Comparison of ENCODE assay signal across 8 cellular contexts in the genomic region with DNA sequence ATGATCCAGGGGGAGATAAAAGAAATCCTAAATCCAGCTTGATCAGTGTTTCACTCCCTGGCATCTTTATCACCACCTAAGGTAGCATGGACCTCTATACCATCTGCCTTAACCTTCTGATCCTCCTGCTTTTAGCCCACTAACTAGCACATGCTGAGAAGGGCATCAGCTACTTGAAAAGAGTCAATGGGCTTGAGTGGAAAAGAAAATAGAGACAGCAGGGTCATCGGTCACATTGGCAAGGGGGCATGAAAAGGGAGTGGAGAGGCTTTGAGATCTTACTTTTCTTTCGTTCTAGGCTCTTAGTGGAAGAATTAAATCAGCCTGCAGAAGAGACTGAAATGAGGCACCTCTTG. TPM values are rescaled to one million over a fixed set of nuclear protein-coding genes. Genes with fewer than 3 reads are reported as not detected.
DNase-seq lines count a peak whose midpoint lies in the region; ATAC-seq, FAIRE-seq and TF ChIP-seq lines count a peak whose summit lies in the region.

No MANE protein-coding gene starts in this region.

- H4K20me1 ChIP-seq in Karpas-422 (ENCODE audit: insufficient read depth, low read depth, low read length) (no peaks in the 10 kb centered on the region), neural cell (ENCODE audit: insufficient read depth) (no peaks in the 10 kb centered on the region)

- TF ChIP-seq CTCF in C4-2B (conservative IDR thresholded peaks at IDR 0.05) (no peak), dorsolateral prefrontal cortex (IDR thresholded peaks at IDR 0.05 in 54 of 56, conservative IDR thresholded peaks at IDR 0.05 in 2 of 56; ENCODE audit: low read depth in 1 of 56, partially characterized antibody in 56 of 56) (no peak), neural cell (IDR thresholded peaks at IDR 0.05; ENCODE audit: poor library complexity, severe bottlenecking) (no peak)

- intact Hi-C loops in dorsolateral prefrontal cortex (cut with DNase I) = loop anchor here (1.0 to 5.0 kb wide), 5 partner anchors 52 to 216 kb away; a partner anchor contains a TSS

- H3F3A ChIP-seq in neural cell (ENCODE audit: insufficient read depth, low read length, poor library complexity, severe bottlenecking) = no peaks in the 10 kb centered on the region

- no peak for TF ChIP-seq EP300 in neural cell (conservative IDR thresholded peaks at IDR 0.05; ENCODE audit: poor library complexity, severe bottlenecking)

- H3K9me3 ChIP-seq in Karpas-422 (ENCODE audit: low read length) (no peaks in the 10 kb centered on the region), neural cell (ENCODE audit: low read length) (no peaks in the 10 kb centered on the region)

- H3K27me3 ChIP-seq in Karpas-422 (ENCODE audit: low read length) = no peaks in the 10 kb centered on the region
- no peaks in the 10 kb centered on the region for H3K27me3 ChIP-seq in dorsolateral prefrontal cortex
- no peaks in the 10 kb centered on the region for H3K27me3 ChIP-seq in neural cell (ENCODE audit: insufficient read depth, low read depth, low read length)

- DNase-seq in Karpas-422 = no peak
- DNase-seq in dorsolateral prefrontal cortex = no peak
- no peak for DNase-seq in iPS-NIHi7 (ENCODE audit: extremely low spot score)
- no peak for DNase-seq in GM19239 (ENCODE audit: insufficient read length, low spot score)
- no peak for DNase-seq in NCI-H2081 (lab: John Stamatoyannopoulos, UW)

- peak overlapping the region; percentile 92 for H3K27ac ChIP-seq in C4-2B
- peak overlapping the region; percentile 79 for H3K27ac ChIP-seq in Karpas-422 (ENCODE audit: low read length)
- peak overlapping the region in 58 of 59 donors; percentile 75 to 99 (median 96) for H3K27ac ChIP-seq in dorsolateral prefrontal cortex
- H3K27ac ChIP-seq in neural cell (ENCODE audit: low read length) = peak overlapping the region; percentile 97

- H3K9ac ChIP-seq in Karpas-422 (ENCODE audit: low read length) = peak overlapping the region; percentile 92
- peak overlapping the region; percentile 99 for H3K9ac ChIP-seq in neural cell (ENCODE audit: low read length)

- H3K9me2 ChIP-seq in Karpas-422 (replicated peaks; ENCODE audit: insufficient read depth, low read length) (no peaks in the 10 kb centered on the region), neural cell (ENCODE audit: insufficient read depth, low read length) (no peaks in the 10 kb centered on the region)

- H3K79me2 ChIP-seq in Karpas-422 (ENCODE audit: low read length) (peaks cover 42% of the 10 kb centered on the region), neural cell (replicated peaks; ENCODE audit: insufficient read depth, low read length) (peaks cover 3% of the 10 kb centered on the region)

- TF ChIP-seq RAD21 in neural cell (conservative IDR thresholded peaks at IDR 0.05) = no peak

- H3K4me2 ChIP-seq in Karpas-422 (ENCODE audit: low read depth, low read length, poor library complexity, severe bottlenecking) (peak overlapping the region; percentile 82), neural cell (ENCODE audit: low read length) (peak overlapping the region; percentile 99)

- H3K4me3 ChIP-seq in Karpas-422 (ENCODE audit: low read length) = peak overlapping the region; percentile 84
- H3K4me3 ChIP-seq in dorsolateral prefrontal cortex = peak overlapping the region; percentile 70 to 100 (median 95)
- peak overlapping the region; percentile 96 for H3K4me3 ChIP-seq in neural cell (ENCODE audit: low read length)

- H2AFZ ChIP-seq in Karpas-422 (ENCODE audit: low read length) (peak overlapping the region; percentile 95; the same call in 1 of the 2 replicates), neural cell (ENCODE audit: low read depth, low read length) (peak overlapping the region; percentile 94)

- no peak for FAIRE-seq in GM19239 (lab: Jason Lieb, UNC)

- peaks cover 21% of the 10 kb centered on the region for H3K4me1 ChIP-seq in Karpas-422 (ENCODE audit: low read length)

- ATAC-seq in HG02588 (IDR thresholded peaks at IDR 0.05; ENCODE audit: unreplicated experiment) = no peak

- no peaks in the 10 kb centered on the region for H3K36me3 ChIP-seq in Karpas-422 (ENCODE audit: insufficient read depth, low read length)
- H3K36me3 ChIP-seq in neural cell (ENCODE audit: insufficient read depth, low read length) = no peaks in the 10 kb centered on the region

TF ChIP-seq in neural cell, 6 proteins besides CTCF, POLR2A, EP300 and RAD21:
- TF ChIP-seq SMC3 (conservative IDR thresholded peaks at IDR 0.05; ENCODE audit: poor library complexity) (no peak), MXI1 (conservative IDR thresholded peaks at IDR 0.05; ENCODE audit: poor library complexity, severe bottlenecking) (no peak), POLR2AphosphoS5 (IDR thresholded peaks at IDR 0.05) (no peak), EZH2 (IDR thresholded peaks at IDR 0.05; ENCODE audit: borderline replicate concordance, insufficient read depth, low read length, poor library complexity, severe bottlenecking) (no peak), TAF1 (IDR thresholded peaks at IDR 0.05; ENCODE audit: low read depth) (no peak)
- TF ChIP-seq, protein P1, sequence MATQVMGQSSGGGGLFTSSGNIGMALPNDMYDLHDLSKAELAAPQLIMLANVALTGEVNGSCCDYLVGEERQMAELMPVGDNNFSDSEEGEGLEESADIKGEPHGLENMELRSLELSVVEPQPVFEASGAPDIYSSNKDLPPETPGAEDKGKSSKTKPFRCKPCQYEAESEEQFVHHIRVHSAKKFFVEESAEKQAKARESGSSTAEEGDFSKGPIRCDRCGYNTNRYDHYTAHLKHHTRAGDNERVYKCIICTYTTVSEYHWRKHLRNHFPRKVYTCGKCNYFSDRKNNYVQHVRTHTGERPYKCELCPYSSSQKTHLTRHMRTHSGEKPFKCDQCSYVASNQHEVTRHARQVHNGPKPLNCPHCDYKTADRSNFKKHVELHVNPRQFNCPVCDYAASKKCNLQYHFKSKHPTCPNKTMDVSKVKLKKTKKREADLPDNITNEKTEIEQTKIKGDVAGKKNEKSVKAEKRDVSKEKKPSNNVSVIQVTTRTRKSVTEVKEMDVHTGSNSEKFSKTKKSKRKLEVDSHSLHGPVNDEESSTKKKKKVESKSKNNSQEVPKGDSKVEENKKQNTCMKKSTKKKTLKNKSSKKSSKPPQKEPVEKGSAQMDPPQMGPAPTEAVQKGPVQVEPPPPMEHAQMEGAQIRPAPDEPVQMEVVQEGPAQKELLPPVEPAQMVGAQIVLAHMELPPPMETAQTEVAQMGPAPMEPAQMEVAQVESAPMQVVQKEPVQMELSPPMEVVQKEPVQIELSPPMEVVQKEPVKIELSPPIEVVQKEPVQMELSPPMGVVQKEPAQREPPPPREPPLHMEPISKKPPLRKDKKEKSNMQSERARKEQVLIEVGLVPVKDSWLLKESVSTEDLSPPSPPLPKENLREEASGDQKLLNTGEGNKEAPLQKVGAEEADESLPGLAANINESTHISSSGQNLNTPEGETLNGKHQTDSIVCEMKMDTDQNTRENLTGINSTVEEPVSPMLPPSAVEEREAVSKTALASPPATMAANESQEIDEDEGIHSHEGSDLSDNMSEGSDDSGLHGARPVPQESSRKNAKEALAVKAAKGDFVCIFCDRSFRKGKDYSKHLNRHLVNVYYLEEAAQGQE (IDR thresholded peaks at IDR 0.05; ENCODE audit: borderline replicate concordance) = no peak
TF ChIP-seq in neural cell: peak in this region for 0.

RNA-seq across cellular contexts. Expression of a gene that starts 0.2 kb away (rescaled TPM):
- 14.5 and 47.5 TPM in 2 replicates for total RNA-seq in Karpas-422 (2014; rRNA removed; shearing (Covaris generic); ENCODE audit: low replicate concordance)
- 10 to 100 TPM; 17.6 to 48.7 (median 30.8) TPM for total RNA-seq in dorsolateral prefrontal cortex
- polyA plus RNA-seq in neural cell = 48.2 and 63.7 TPM in 2 replicates
- 19.0 and 25.3 TPM in 2 replicates for polyA minus RNA-seq in neural cell

RNA-seq across cellular contexts. Expression of a gene that starts 0.6 kb away (rescaled TPM):
- 14.8 and 46.6 TPM in 2 replicates for total RNA-seq in Karpas-422 (2014; rRNA removed; shearing (Covaris generic); ENCODE audit: low replicate concordance)
- 10 to 100 TPM; 17.9 to 54.4 (median 34.3) TPM for total RNA-seq in dorsolateral prefrontal cortex
- polyA plus RNA-seq in neural cell = 68.5 and 79.6 TPM in 2 replicates
- polyA minus RNA-seq in neural cell = 23.6 and 37.9 TPM in 2 replicates

RNA-seq across cellular contexts. Expression of a gene that starts 21.9 kb away (rescaled TPM):
- total RNA-seq in Karpas-422 (2014; rRNA removed; shearing (Covaris generic); ENCODE audit: low replicate concordance) = not detected in 2 replicates
- not detected for total RNA-seq in dorsolateral prefrontal cortex
- polyA plus RNA-seq in neural cell = not detected in 2 replicates
- not detected in 2 replicates for polyA minus RNA-seq in neural cell

RNA-seq across cellular contexts. Expression of a gene that starts 36.9 kb away (rescaled TPM):
- 2.4 and 9.8 TPM in 2 replicates for total RNA-seq in Karpas-422 (2014; rRNA removed; shearing (Covaris generic); ENCODE audit: low replicate concordance)
- 1 to 10 TPM in 53 of 120 experiments, under 1 TPM in 65, not detected in 2; 0.17 to 3.6 (median 0.96) TPM for total RNA-seq in dorsolateral prefrontal cortex
- polyA plus RNA-seq in neural cell = not detected in 2 replicates
- polyA minus RNA-seq in neural cell = not detected in 2 replicates

RNA-seq across cellular contexts. Expression of a gene that starts 37.2 kb away (rescaled TPM):
- 2.0 and 3.4 TPM in 2 replicates for total RNA-seq in Karpas-422 (2014; rRNA removed; shearing (Covaris generic); ENCODE audit: low replicate concordance)
- 1 to 10 TPM in 95 of 120 experiments, under 1 TPM in 23, not detected in 2; 0.39 to 5.4 (median 1.6) TPM for total RNA-seq in dorsolateral prefrontal cortex
- 0.18 and 0.68 TPM in 2 replicates for polyA plus RNA-seq in neural cell
- not detected in 2 replicates for polyA minus RNA-seq in neural cell
